Comparison of ENCODE assay signal across 22 cellular contexts in genomic region chr13:97566907-97567306, GRCh38.
"Had no signal": no experiment of that assay in that cellular context is flagged by ENCODE, and none has a peak within 500 bp of the region (broad histone marks: within the 10 kb centered on the region; RNA-seq: fewer than 3 reads in every experiment).

No MANE protein-coding gene starts in this region.

- FAIRE-seq: islet of Langerhans, urothelium cell line had no signal

- H3K27me3 ChIP-seq: right atrium auricular region, tibial artery had no signal

- H3K27ac ChIP-seq: coronary artery, prostate gland, right atrium auricular region, skin epidermis, tibial artery had no signal

- ATAC-seq: activated CD4-positive, CD25-positive, alpha-beta regulatory T cell treated with anti-CD3 and anti-CD28 coated beads, Interleukin-2, amount 50 U/mL, for 24 hours; activated CD8-positive, alpha-beta T cell treated with anti-CD3 and anti-CD28 coated beads, Interleukin-2, amount 10 ng/mL, durations not matched to agents 7 days and 5 days; naive thymus-derived CD8-positive, alpha-beta T cell; stimulated activated naive CD8-positive, alpha-beta T cell treated with anti-CD3 and anti-CD28 coated beads, Interleukin-15, Interleukin-2, amounts not matched to agents 100 U/mL and 50 U/mL, for 24 hours had no signal

- H3K9me3 ChIP-seq: prostate gland, right atrium auricular region, tibial artery had no signal

- H3K4me3 ChIP-seq: coronary artery, prostate gland, right atrium auricular region, skin epidermis, tibial artery had no signal

- H3K36me3 ChIP-seq: prostate gland, right atrium auricular region, tibial artery had no signal

- DNase-seq: activated CD4-positive, alpha-beta T cell treated with anti-CD3 and anti-CD28 coated beads, Interleukin-2, amount 10 ng/mL, durations not matched to agents 7 days and 5 days; activated CD8-positive, alpha-beta T cell treated with anti-CD3 and anti-CD28 coated beads, Interleukin-2, amount 10 ng/mL, durations not matched to agents 7 days and 5 days; activated effector memory CD4-positive, alpha-beta T cell treated with Interleukin-2 at 50 U/mL for 16 hours; activated naive CD4-positive, alpha-beta T cell treated with anti-CD3 and anti-CD28 coated beads, Interleukin-2, amount 50 U/mL, for 16 hours; activated T-cell treated with anti-CD3 and anti-CD28 coated beads, Interleukin-2, amount 50 U/mL, for 24 hours; aorta; foreskin melanocyte; glutamatergic neuron; hippocampal formation; left cardiac atrium; mesenchymal stem cell; naive thymus-derived CD8-positive, alpha-beta T cell; stimulated activated naive CD8-positive, alpha-beta T cell treated with anti-CD3 and anti-CD28 coated beads, Interleukin-15, Interleukin-2, amounts not matched to agents 100 U/mL and 50 U/mL, for 24 hours; substantia nigra; tibial artery had no signal

- H3K4me1 ChIP-seq: prostate gland had no signal
